10 cellular contexts compared by ENCODE assay signal in the genomic region with DNA sequence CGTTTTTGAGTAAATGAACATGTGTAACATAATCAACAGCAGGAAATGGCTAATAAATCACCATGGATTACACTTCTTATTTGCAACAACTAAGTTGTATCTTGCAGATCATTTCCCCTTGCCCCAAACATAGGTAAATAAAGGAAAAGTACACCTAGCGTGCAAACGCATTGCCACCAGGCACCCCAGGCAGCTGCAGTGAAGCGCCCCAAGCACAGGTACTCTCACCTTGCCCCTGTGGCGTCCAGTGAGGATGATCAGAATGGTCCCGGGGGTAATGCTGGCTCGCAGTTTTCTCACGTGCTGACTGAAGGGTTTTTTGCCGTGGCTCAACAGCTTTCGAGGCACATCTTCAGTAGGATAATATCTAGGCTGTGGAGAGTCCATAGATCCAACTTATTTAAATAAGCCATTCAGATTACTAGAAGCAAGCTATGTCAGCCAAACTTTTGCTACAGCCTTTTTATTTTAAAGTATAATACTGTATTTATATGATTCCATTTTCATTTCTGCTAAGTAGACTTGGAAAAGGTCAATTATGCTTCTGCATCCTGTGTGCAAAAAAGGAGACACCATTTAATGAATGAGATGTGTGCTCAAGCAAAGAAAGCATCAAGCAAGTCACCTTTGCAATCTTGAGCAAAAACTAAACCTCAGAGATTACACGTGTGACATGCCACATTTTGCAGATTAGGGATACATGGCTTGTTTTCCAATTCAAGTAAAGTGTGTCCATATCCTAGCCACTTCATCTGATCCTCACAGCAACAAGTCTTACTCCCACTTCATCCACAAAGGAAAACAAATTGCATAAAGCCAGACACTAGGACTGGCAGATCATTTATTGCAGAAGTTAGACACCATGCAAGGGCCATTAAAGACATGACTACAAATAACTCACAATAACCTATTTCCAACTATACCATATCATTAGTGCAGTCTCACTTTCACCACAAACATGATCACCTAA. TPM values are rescaled to one million over a fixed set of nuclear protein-coding genes. Genes with fewer than 3 reads are reported as not detected.
DNase-seq lines count a peak whose midpoint lies in the region; ATAC-seq, FAIRE-seq and TF ChIP-seq lines count a peak whose summit lies in the region.
"Had no signal": no experiment of that assay in that cellular context is flagged by ENCODE, and none has a peak within 500 bp of the region (broad histone marks: within the 10 kb centered on the region; RNA-seq: fewer than 3 reads in every experiment).

No MANE protein-coding gene starts in this region.

- peak overlapping the region; percentile 99 for H3K4me2 ChIP-seq in K562 (ENCODE audit: insufficient read depth, low read length)

- peaks cover 48% of the 10 kb centered on the region for H3K36me3 Mint-ChIP-seq in nephron progenitor cell (ENCODE audit: low read depth)

- peaks cover 3% of the 10 kb centered on the region for H3K9me3 Mint-ChIP-seq in nephron progenitor cell

- no peaks in the 10 kb centered on the region for H3K27me3 ChIP-seq in GM06990 (replicated peaks; ENCODE audit: control insufficient read depth, insufficient read depth, low read length)
- no peaks in the 10 kb centered on the region for H3K27me3 ChIP-seq in K562 (ENCODE audit: control insufficient read depth in 2 of 2, insufficient read depth in 2 of 2, low read length in 2 of 2)
- no peaks in the 10 kb centered on the region for H3K27me3 ChIP-seq in tibial nerve

- H3K36me3 ChIP-seq in GM06990 (ENCODE audit: control insufficient read depth, insufficient read depth, low read length) (peaks cover 21% of the 10 kb centered on the region), K562 (ENCODE audit: control insufficient read depth, insufficient read depth, low read length) (peaks cover 47% of the 10 kb centered on the region), tibial nerve (peaks cover 3 to 50% (median 8%) of the 10 kb centered on the region in 3 donors)

- peaks cover 29% of the 10 kb centered on the region for H4K20me1 ChIP-seq in K562 (replicated peaks; ENCODE audit: control insufficient read depth, insufficient read depth, low read length)

- peaks cover 4% of the 10 kb centered on the region for H3K27me3 Mint-ChIP-seq in nephron progenitor cell (ENCODE audit: low read depth, poor library complexity)

- ATAC-seq in K562 (no peak), GM18873 (IDR thresholded peaks at IDR 0.05; ENCODE audit: low FRiP score, unreplicated experiment) (no peak)

- 81% methylated on average over 10 of the region's 11 CpGs for WGBS in K562 (ENCODE audit: insufficient coverage, low coverage, missing lambda C conversion rate)
- 79 to 82% methylated on average over 11 of the region's 11 CpGs for WGBS in tibial nerve, 2 donors

- intact Hi-C loops in K562 (cut with micrococcal nuclease) = loop anchor here (10.0 kb wide), 1 partner anchor 562 kb away; a partner anchor contains a TSS

- peak overlapping the region; percentile 65 for H3K4me3 ChIP-seq in GM06990 (replicated peaks; ENCODE audit: low read depth, low read length)
- peak overlapping the region; percentile 77 for H3K4me3 ChIP-seq in LNCaP clone FGC (ENCODE audit: low read depth, low read length)
- peak overlapping the region; percentile 90; the same call in 1 of the 2 replicates for H3K4me3 ChIP-seq in K562
- H3K4me3 ChIP-seq in tibial nerve = no peak overlapping the region

- H2AFZ ChIP-seq in K562 (ENCODE audit: low read depth, low read length) = no peak overlapping the region

- H3K9me3 ChIP-seq in K562 (replicated peaks; ENCODE audit: control insufficient read depth, insufficient read depth, low read depth, low read length) (no peaks in the 10 kb centered on the region), tibial nerve (no peaks in the 10 kb centered on the region)

- H3K4me1 ChIP-seq in K562 (replicated peaks in 1 of 2; ENCODE audit: control insufficient read depth in 2 of 2, insufficient read depth in 2 of 2, low read length in 2 of 2) (peaks cover 5 to 9% of the 10 kb centered on the region in 2 experiments; a peak in 4 of 5 replicates), tibial nerve (peaks cover 0 to 23% (median 7%) of the 10 kb centered on the region in 4 donors)

- no peaks in the 10 kb centered on the region for H3K9me1 ChIP-seq in K562 (ENCODE audit: control insufficient read depth, insufficient read depth, low read length)

- peaks cover 21% of the 10 kb centered on the region for H3K4me1 Mint-ChIP-seq in nephron progenitor cell

- H3K79me2 ChIP-seq in K562 (ENCODE audit: control insufficient read depth, insufficient read depth, low read length) = peaks cover 36% of the 10 kb centered on the region

- TF ChIP-seq RAD21 in K562 (CRISPR knock-in tag; conservative IDR thresholded peaks at IDR 0.05 in 1 of 2, IDR thresholded peaks at IDR 0.05 in 1 of 2) = no peak

- in situ Hi-C loops in K562 (cut with MboI) = no loop called here

- peak overlapping the region; percentile 77 to 90; a peak in 3 of 4 replicates for H3K9ac ChIP-seq in K562 (ENCODE audit: insufficient read depth in 1 of 2, low read depth in 2 of 2, low read length in 2 of 2)

- H3K27ac ChIP-seq in K562 (ENCODE audit: extremely low read depth, low read depth, low read length) (no peak overlapping the region), tibial nerve (no peak overlapping the region)

- FAIRE-seq in K562 (lab: Jason Lieb, UNC) = peak; percentile 11

- POLR2A ChIA-PET in K562 (lab: Yijun Ruan, JAX) = interaction anchor here (0.9 kb wide), 2 partner anchors 19 to 20 kb away, joined by 3 to 4 read pairs; no protein-coding TSS in a partner anchor

- CTCF ChIA-PET in K562 (lab: Yijun Ruan, JAX; ENCODE audit: low intra/inter-chr PET ratio) = no interaction called here

- H3K27ac Mint-ChIP-seq in nephron progenitor cell = peak overlapping the region; percentile 100

- TF ChIP-seq CTCF in GM06990 (IDR thresholded peaks at IDR 0.05; ENCODE audit: insufficient read depth, low read length, poor library complexity, severe bottlenecking) (no peak), LNCaP clone FGC (IDR thresholded peaks at IDR 0.05; ENCODE audit: control insufficient read depth, extremely low read depth, insufficient read depth) (no peak), K562 (IDR thresholded peaks at IDR 0.05 in 2 of 3, conservative IDR thresholded peaks at IDR 0.05 in 1 of 3; ENCODE audit: insufficient read depth in 2 of 3, low read depth in 1 of 3, low read length in 3 of 3) (no peak), nephron progenitor cell (IDR thresholded peaks at IDR 0.05) (no peak), tibial nerve (IDR thresholded peaks at IDR 0.05) (no peak)

- TF ChIP-seq EP300 in K562 (IDR thresholded peaks at IDR 0.05; ENCODE audit: low read length) (no peak), tibial nerve (IDR thresholded peaks at IDR 0.05) (no peak)

- TF ChIP-seq POLR2A in K562 (conservative IDR thresholded peaks at IDR 0.05) = no peak
- TF ChIP-seq POLR2A in tibial nerve (IDR thresholded peaks at IDR 0.05) = no peak

- peak overlapping the region; percentile 100 for H3K4me3 Mint-ChIP-seq in nephron progenitor cell

- BruUV-seq in K562 (replicated peaks; lab: Mats Ljungman, UMichigan) = no TSS peak

- DNase-seq in GM06990 (ENCODE audit: extremely low read depth, insufficient read length) (no peak), LNCaP clone FGC (ENCODE audit: low read depth) (no peak), K562 (ENCODE audit: extremely low read depth in 1 of 4, low spot score in 3 of 4) (no peak), nephron progenitor cell (no peak), tibial nerve (ENCODE audit: low spot score in 2 of 2) (no peak), cortex of kidney (lab: John Stamatoyannopoulos, UW) (no peak)
- DNase-seq: cerebellar nuclear complex, islet precursor cell, NCI-H226 had no signal

RNA-seq across cellular contexts. Expression of a gene that starts 2.6 kb away (rescaled TPM):
- 348 and 589 TPM in 2 replicates for total RNA-seq in K562 (2011; cell fraction: chromatin; rRNA removed; ENCODE audit: low replicate concordance)
- 314 and 317 TPM in 2 replicates for total RNA-seq in K562 (2011; cell fraction: nucleolus; rRNA removed)
- 537 and 721 TPM in 2 replicates for total RNA-seq in K562 (2011; cell fraction: nucleoplasm; rRNA removed)
- total RNA-seq in K562 (2014; rRNA removed) (1,529 and 1,811 TPM in 2 replicates), K562 (2014; rRNA removed; fragmentation: Illumina TruSeq; extraction: Trizol) (3,099 and 3,427 TPM in 2 replicates), K562 (2015; rRNA removed; fragmentation: Illumina TruSeq; extraction: Trizol) (2,718 and 2,856 TPM in 2 replicates), K562 (2021) (1,959 and 2,095 TPM in 2 replicates), tibial nerve (1,000 to 10,000 TPM in 3 of 4 donors, 100 to 1,000 TPM in 1; 947 to 1,473 (median 1,061) TPM)
- polyA plus RNA-seq in K562 (2011; rRNA removed) (2,667 and 2,691 TPM in 2 replicates), K562 (2014; fragmentation: Illumina TruSeq; extraction: Trizol) (2,543 and 3,103 TPM in 2 replicates), K562 (2014; fragmentation: Nextera tagmentation; extraction: Ambion mirVana) (1,000 to 10,000 TPM; 1,519 to 1,617 TPM), K562 (2014; rRNA removed) (2,156 and 2,396 TPM in 2 replicates)
- polyA plus RNA-seq in K562 (2011; cell fraction: cytosol; rRNA removed) = 1,053 and 1,467 TPM in 2 replicates
- 536 and 802 TPM in 2 replicates for polyA plus RNA-seq in K562 (2011; cell fraction: nucleus; rRNA removed)
- polyA plus RNA-seq in K562 (2012) = 2,256 and 2,883 TPM in 2 replicates
- polyA minus RNA-seq in K562 (2011; rRNA and poly(A)+ RNA removed) = 731 and 844 TPM in 2 replicates
- polyA minus RNA-seq in K562 (2011; cell fraction: cytosol; rRNA and poly(A)+ RNA removed) = 462 and 473 TPM in 2 replicates
- polyA minus RNA-seq in K562 (2011; cell fraction: nucleus; rRNA and poly(A)+ RNA removed) = 140 and 278 TPM in 2 replicates

RNA-seq across cellular contexts. Expression of a gene that starts 11.9 kb away (rescaled TPM):
- total RNA-seq in K562 (2011; cell fraction: chromatin; rRNA removed; ENCODE audit: low replicate concordance) = 24.8 and 82.7 TPM in 2 replicates
- total RNA-seq in K562 (2011; cell fraction: nucleolus; rRNA removed) = 12.2 and 13.9 TPM in 2 replicates
- 23.9 and 32.5 TPM in 2 replicates for total RNA-seq in K562 (2011; cell fraction: nucleoplasm; rRNA removed)
- total RNA-seq in K562 (2014; rRNA removed) (59.6 and 64.9 TPM in 2 replicates), K562 (2014; rRNA removed; fragmentation: Illumina TruSeq; extraction: Trizol) (98.8 and 113 TPM in 2 replicates), K562 (2015; rRNA removed; fragmentation: Illumina TruSeq; extraction: Trizol) (92.7 and 100 TPM in 2 replicates), K562 (2021) (111 and 126 TPM in 2 replicates), tibial nerve (100 to 1,000 TPM in 3 of 4 donors, 10 to 100 TPM in 1; 90.6 to 136 (median 110) TPM)
- polyA plus RNA-seq in K562 (2011; rRNA removed) (56.0 and 79.7 TPM in 2 replicates), K562 (2014; fragmentation: Illumina TruSeq; extraction: Trizol) (72.8 and 83.0 TPM in 2 replicates), K562 (2014; fragmentation: Nextera tagmentation; extraction: Ambion mirVana) (10 to 100 TPM; 22.5 to 31.7 TPM), K562 (2014; rRNA removed) (50.5 and 52.5 TPM in 2 replicates)
- 36.0 and 44.8 TPM in 2 replicates for polyA plus RNA-seq in K562 (2011; cell fraction: cytosol; rRNA removed)
- 15.8 and 16.7 TPM in 2 replicates for polyA plus RNA-seq in K562 (2011; cell fraction: nucleus; rRNA removed)
- 41.2 and 58.2 TPM in 2 replicates for polyA plus RNA-seq in K562 (2012)
- 180 and 192 TPM in 2 replicates for polyA minus RNA-seq in K562 (2011; rRNA and poly(A)+ RNA removed)
- 66.4 and 78.4 TPM in 2 replicates for polyA minus RNA-seq in K562 (2011; cell fraction: cytosol; rRNA and poly(A)+ RNA removed)
- 14.3 and 24.5 TPM in 2 replicates for polyA minus RNA-seq in K562 (2011; cell fraction: nucleus; rRNA and poly(A)+ RNA removed)

RNA-seq across cellular contexts. Expression of a gene that starts 24.6 kb away (rescaled TPM):
- 228 and 304 TPM in 2 replicates for total RNA-seq in K562 (2011; cell fraction: chromatin; rRNA removed; ENCODE audit: low replicate concordance)
- 113 and 121 TPM in 2 replicates for total RNA-seq in K562 (2011; cell fraction: nucleolus; rRNA removed)
- total RNA-seq in K562 (2011; cell fraction: nucleoplasm; rRNA removed) = 142 and 162 TPM in 2 replicates
- total RNA-seq in K562 (2014; rRNA removed) = 8.4 and 12.5 TPM in 2 replicates
- 13.5 and 15.0 TPM in 2 replicates for total RNA-seq in K562 (2014; rRNA removed; fragmentation: Illumina TruSeq; extraction: Trizol)
- 15.6 and 17.3 TPM in 2 replicates for total RNA-seq in K562 (2015; rRNA removed; fragmentation: Illumina TruSeq; extraction: Trizol)
- total RNA-seq in K562 (2021) = 25.2 and 33.3 TPM in 2 replicates
- 11.0 and 16.1 TPM in 2 replicates for polyA plus RNA-seq in K562 (2011; rRNA removed)
- 6.2 and 6.6 TPM in 2 replicates for polyA plus RNA-seq in K562 (2011; cell fraction: cytosol; rRNA removed)
- 57.5 and 62.2 TPM in 2 replicates for polyA plus RNA-seq in K562 (2011; cell fraction: nucleus; rRNA removed)
- 17.5 and 22.3 TPM in 2 replicates for polyA plus RNA-seq in K562 (2012)
- polyA plus RNA-seq in K562 (2014; fragmentation: Illumina TruSeq; extraction: Trizol) = 13.6 and 14.6 TPM in 2 replicates
- 1 to 10 TPM; 3.5 to 4.5 TPM for polyA plus RNA-seq in K562 (2014; fragmentation: Nextera tagmentation; extraction: Ambion mirVana)
- 11.5 and 14.7 TPM in 2 replicates for polyA plus RNA-seq in K562 (2014; rRNA removed)
- polyA minus RNA-seq in K562 (2011; rRNA and poly(A)+ RNA removed) = 56.9 and 62.2 TPM in 2 replicates
- polyA minus RNA-seq in K562 (2011; cell fraction: cytosol; rRNA and poly(A)+ RNA removed) = 24.2 and 31.3 TPM in 2 replicates
- 47.9 and 93.0 TPM in 2 replicates for polyA minus RNA-seq in K562 (2011; cell fraction: nucleus; rRNA and poly(A)+ RNA removed)
- total RNA-seq in tibial nerve = 10 to 100 TPM; 43.0 to 70.5 (median 58.5) TPM

Comparison
In these comparisons a context has a peak if more than half of its experiments do, and no peak if none do; other contexts are left out.
1. H3K4me3 ChIP-seq: peak in GM06990 (single experiment), LNCaP clone FGC (single experiment) and K562 (single experiment); none in tibial nerve (0 of 4).